1 cellular context compared by ENCODE assay signal in genomic region chr6:139444273-139444787, GRCh38.
TF ChIP-seq lines count a peak whose summit lies in the region.
"Not testable (repeated sequence)": the region's sequence is repeated elsewhere in the genome, so short reads cannot be mapped to it uniquely, and the experiment has no call there.

No MANE protein-coding gene starts in this region.

TF ChIP-seq in K562, 482 proteins besides CTCF, POLR2A, EP300 and RAD21:
- TF ChIP-seq PTRF (tag; IDR thresholded peaks at IDR 0.05) = 0 out of 2 replicates have a peak, but pooled peaks have one; percentile 17
- 0 out of 2 replicates have a peak, but pooled peaks have one; percentile 13 for TF ChIP-seq GABPA (tag; conservative IDR thresholded peaks at IDR 0.05; ENCODE audit: low read depth)
- TF ChIP-seq, protein P1, sequence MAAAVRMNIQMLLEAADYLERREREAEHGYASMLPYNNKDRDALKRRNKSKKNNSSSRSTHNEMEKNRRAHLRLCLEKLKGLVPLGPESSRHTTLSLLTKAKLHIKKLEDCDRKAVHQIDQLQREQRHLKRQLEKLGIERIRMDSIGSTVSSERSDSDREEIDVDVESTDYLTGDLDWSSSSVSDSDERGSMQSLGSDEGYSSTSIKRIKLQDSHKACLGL (CRISPR knock-in tag; IDR thresholded peaks at IDR 0.05; ENCODE audit: borderline replicate concordance, poor library complexity, severe bottlenecking) = peak; percentile 28
- peak; percentile 60; the same call in 1 of the 2 replicates for TF ChIP-seq SMAD4 (CRISPR knock-in tag; conservative IDR thresholded peaks at IDR 0.05)
- peak; percentile 55 for TF ChIP-seq CXXC5 (CRISPR knock-in tag; IDR thresholded peaks at IDR 0.05)
- TF ChIP-seq TRIM25 (IDR thresholded peaks at IDR 0.05; ENCODE audit: borderline replicate concordance) = 0 out of 2 replicates have a peak, but pooled peaks have one; percentile 14
- TF ChIP-seq ZNF316 (IDR thresholded peaks at IDR 0.05) = 0 out of 2 replicates have a peak, but pooled peaks have one; percentile 9
- TF ChIP-seq ZNF707 (CRISPR knock-in tag; conservative IDR thresholded peaks at IDR 0.05) = 0 out of 2 replicates have a peak, but pooled peaks have one; percentile 46
- not testable (repeated sequence) for TF ChIP-seq NR2C1 (IDR thresholded peaks at IDR 0.05)
- 0 out of 2 replicates have a peak, but pooled peaks have one; percentile 10 for TF ChIP-seq NR2C1 (tag; IDR thresholded peaks at IDR 0.05)
- TF ChIP-seq, protein P2, sequence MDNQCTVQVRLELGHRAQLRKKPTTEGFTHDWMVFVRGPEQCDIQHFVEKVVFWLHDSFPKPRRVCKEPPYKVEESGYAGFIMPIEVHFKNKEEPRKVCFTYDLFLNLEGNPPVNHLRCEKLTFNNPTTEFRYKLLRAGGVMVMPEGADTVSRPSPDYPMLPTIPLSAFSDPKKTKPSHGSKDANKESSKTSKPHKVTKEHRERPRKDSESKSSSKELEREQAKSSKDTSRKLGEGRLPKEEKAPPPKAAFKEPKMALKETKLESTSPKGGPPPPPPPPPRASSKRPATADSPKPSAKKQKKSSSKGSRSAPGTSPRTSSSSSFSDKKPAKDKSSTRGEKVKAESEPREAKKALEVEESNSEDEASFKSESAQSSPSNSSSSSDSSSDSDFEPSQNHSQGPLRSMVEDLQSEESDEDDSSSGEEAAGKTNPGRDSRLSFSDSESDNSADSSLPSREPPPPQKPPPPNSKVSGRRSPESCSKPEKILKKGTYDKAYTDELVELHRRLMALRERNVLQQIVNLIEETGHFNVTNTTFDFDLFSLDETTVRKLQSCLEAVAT (IDR thresholded peaks at IDR 0.05) = peak in 1 of 2 experiments; percentile 38; a peak in 1 of 4 replicates
- TF ChIP-seq, protein P3, sequence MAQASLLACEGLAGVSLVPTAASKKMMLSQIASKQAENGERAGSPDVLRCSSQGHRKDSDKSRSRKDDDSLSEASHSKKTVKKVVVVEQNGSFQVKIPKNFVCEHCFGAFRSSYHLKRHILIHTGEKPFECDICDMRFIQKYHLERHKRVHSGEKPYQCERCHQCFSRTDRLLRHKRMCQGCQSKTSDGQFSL (CRISPR knock-in tag; IDR thresholded peaks at IDR 0.05) = not testable (repeated sequence)
- TF ChIP-seq, protein P3 (tag; IDR thresholded peaks at IDR 0.05) = 0 out of 4 replicates have a peak, but pooled peaks of 1 of the 2 experiments have one; percentile 20
- TF ChIP-seq TCF15 (CRISPR knock-in tag; IDR thresholded peaks at IDR 0.05) = 0 out of 2 replicates have a peak, but pooled peaks have one; percentile 33
- TF ChIP-seq ZNF384 (IDR thresholded peaks at IDR 0.05; ENCODE audit: low read depth, low read length) = peak; percentile 6; the same call in 1 of the 2 replicates
- TF ChIP-seq, protein P4, sequence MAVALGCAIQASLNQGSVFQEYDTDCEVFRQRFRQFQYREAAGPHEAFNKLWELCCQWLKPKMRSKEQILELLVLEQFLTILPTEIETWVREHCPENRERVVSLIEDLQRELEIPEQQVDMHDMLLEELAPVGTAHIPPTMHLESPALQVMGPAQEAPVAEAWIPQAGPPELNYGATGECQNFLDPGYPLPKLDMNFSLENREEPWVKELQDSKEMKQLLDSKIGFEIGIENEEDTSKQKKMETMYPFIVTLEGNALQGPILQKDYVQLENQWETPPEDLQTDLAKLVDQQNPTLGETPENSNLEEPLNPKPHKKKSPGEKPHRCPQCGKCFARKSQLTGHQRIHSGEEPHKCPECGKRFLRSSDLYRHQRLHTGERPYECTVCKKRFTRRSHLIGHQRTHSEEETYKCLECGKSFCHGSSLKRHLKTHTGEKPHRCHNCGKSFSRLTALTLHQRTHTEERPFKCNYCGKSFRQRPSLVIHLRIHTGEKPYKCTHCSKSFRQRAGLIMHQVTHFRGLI (CRISPR knock-in tag; IDR thresholded peaks at IDR 0.05) = peak; percentile 72; the same call in 1 of the 2 replicates
- peak in 1 of 3 experiments; percentile 34 for TF ChIP-seq YY1 (IDR thresholded peaks at IDR 0.05; ENCODE audit: borderline replicate concordance in 1 of 3, control insufficient read depth in 1 of 3, extremely low read depth in 1 of 3, insufficient read depth in 3 of 3, insufficient read length in 1 of 3, insufficient replicate concordance in 2 of 3, low read depth in 1 of 3, low read length in 2 of 3)
- TF ChIP-seq, protein P5, sequence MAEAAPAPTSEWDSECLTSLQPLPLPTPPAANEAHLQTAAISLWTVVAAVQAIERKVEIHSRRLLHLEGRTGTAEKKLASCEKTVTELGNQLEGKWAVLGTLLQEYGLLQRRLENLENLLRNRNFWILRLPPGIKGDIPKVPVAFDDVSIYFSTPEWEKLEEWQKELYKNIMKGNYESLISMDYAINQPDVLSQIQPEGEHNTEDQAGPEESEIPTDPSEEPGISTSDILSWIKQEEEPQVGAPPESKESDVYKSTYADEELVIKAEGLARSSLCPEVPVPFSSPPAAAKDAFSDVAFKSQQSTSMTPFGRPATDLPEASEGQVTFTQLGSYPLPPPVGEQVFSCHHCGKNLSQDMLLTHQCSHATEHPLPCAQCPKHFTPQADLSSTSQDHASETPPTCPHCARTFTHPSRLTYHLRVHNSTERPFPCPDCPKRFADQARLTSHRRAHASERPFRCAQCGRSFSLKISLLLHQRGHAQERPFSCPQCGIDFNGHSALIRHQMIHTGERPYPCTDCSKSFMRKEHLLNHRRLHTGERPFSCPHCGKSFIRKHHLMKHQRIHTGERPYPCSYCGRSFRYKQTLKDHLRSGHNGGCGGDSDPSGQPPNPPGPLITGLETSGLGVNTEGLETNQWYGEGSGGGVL (CRISPR knock-in tag; IDR thresholded peaks at IDR 0.05) = 0 out of 2 replicates have a peak, but pooled peaks have one; percentile 38
- TF ChIP-seq DMBX1 (CRISPR knock-in tag; IDR thresholded peaks at IDR 0.05; ENCODE audit: borderline replicate concordance) = peak; percentile 77; the same call in 1 of the 2 replicates
